Comparison of ENCODE assay signal across 8 cellular contexts in genomic region chr20:58870293-58871014, GRCh38. TPM values are rescaled to one million over a fixed set of nuclear protein-coding genes. Genes with fewer than 3 reads are reported as not detected.
DNase-seq lines count a peak whose midpoint lies in the region; ATAC-seq and TF ChIP-seq lines count a peak whose summit lies in the region.

No MANE protein-coding gene starts in this region.

- POLR2A ChIA-PET in RWPE1 (lab: Yijun Ruan, JAX; ENCODE audit: low non-redundant PET), result no interaction called here

- DNase-seq in EH (ENCODE audit: low read depth) (peak; percentile 72), Karpas-422 (peak; percentile 67), RWPE1 (ENCODE audit: low spot score) (peak; percentile 92), glutamatergic neuron (peak; percentile 81)
- peak; percentile 55 for DNase-seq in activated naive CD4-positive, alpha-beta T cell treated with anti-CD3 and anti-CD28 coated beads, Interleukin-2, amount 50 U/mL, for 16 hours

- H3K27me3 ChIP-seq in Karpas-422 (ENCODE audit: low read length), result no peaks in the 10 kb centered on the region
- no peaks in the 10 kb centered on the region for H3K27me3 ChIP-seq in parathyroid adenoma (ENCODE audit: control insufficient read depth, insufficient read depth, low read length)

- H4K20me1 ChIP-seq in Karpas-422 (ENCODE audit: insufficient read depth, low read depth, low read length), result no peaks in the 10 kb centered on the region

- H3K27me3 Mint-ChIP-seq in glutamatergic neuron (ENCODE audit: unreplicated experiment), result peaks cover 3% of the 10 kb centered on the region

- ATAC-seq in GM18861 (IDR thresholded peaks at IDR 0.05; ENCODE audit: unreplicated experiment) (no peak), HG03139 (IDR thresholded peaks at IDR 0.05; ENCODE audit: unreplicated experiment) (no peak)

- no peaks in the 10 kb centered on the region for H3K9me3 ChIP-seq in Karpas-422 (ENCODE audit: low read length)
- H3K9me3 ChIP-seq in parathyroid adenoma (ENCODE audit: control insufficient read depth, low read length), result no peaks in the 10 kb centered on the region

- no peaks in the 10 kb centered on the region for H3K9me2 ChIP-seq in Karpas-422 (replicated peaks; ENCODE audit: insufficient read depth, low read length)

- no peak overlapping the region for H2AFZ ChIP-seq in Karpas-422 (ENCODE audit: low read length)
- peak overlapping the region; percentile 10 for H2AFZ ChIP-seq in parathyroid adenoma

- H3K4me1 Mint-ChIP-seq in glutamatergic neuron (ENCODE audit: low read depth, unreplicated experiment), result peaks cover 31% of the 10 kb centered on the region

- H3K4me3 ChIP-seq in Karpas-422 (ENCODE audit: low read length), result no peak overlapping the region
- no peak overlapping the region for H3K4me3 ChIP-seq in parathyroid adenoma (ENCODE audit: low read depth, low read length)

- no peak overlapping the region for H3K4me3 Mint-ChIP-seq in glutamatergic neuron (ENCODE audit: unreplicated experiment)

- TF ChIP-seq CTCF in RWPE1 (conservative IDR thresholded peaks at IDR 0.05; ENCODE audit: low read depth) (peak; percentile 99), glutamatergic neuron (IDR thresholded peaks at IDR 0.05; ENCODE audit: partially characterized antibody, unreplicated experiment) (peak; percentile 84), parathyroid adenoma (IDR thresholded peaks at IDR 0.05) (peak; percentile 91)

- H3K9ac ChIP-seq in Karpas-422 (ENCODE audit: low read length) (no peak overlapping the region), parathyroid adenoma (no peak overlapping the region)

- H3K27ac Mint-ChIP-seq in glutamatergic neuron (ENCODE audit: unreplicated experiment), result no peak overlapping the region

- H3K27ac ChIP-seq in Karpas-422 (ENCODE audit: low read length) (no peak overlapping the region), RWPE1 (no peak overlapping the region), parathyroid adenoma (no peak overlapping the region)

- no peaks in the 10 kb centered on the region for H3K36me3 Mint-ChIP-seq in glutamatergic neuron (ENCODE audit: unreplicated experiment)

- no peaks in the 10 kb centered on the region for H3K9me3 Mint-ChIP-seq in glutamatergic neuron (ENCODE audit: unreplicated experiment)

- CTCF ChIA-PET in RWPE1 (lab: Yijun Ruan, JAX), result interaction anchor here (0.6 to 3.5 kb wide), 33 partner anchors 9 to 1174 kb away, joined by 3 to 40 read pairs (median 3); partner anchors contain the start of gene ATP5F1E

- H3K4me1 ChIP-seq in Karpas-422 (ENCODE audit: low read length), result peaks cover 7% of the 10 kb centered on the region
- no peaks in the 10 kb centered on the region for H3K4me1 ChIP-seq in parathyroid adenoma

- H3K36me3 ChIP-seq in Karpas-422 (ENCODE audit: insufficient read depth, low read length) (no peaks in the 10 kb centered on the region), parathyroid adenoma (ENCODE audit: control insufficient read depth, insufficient read depth, low read length) (no peaks in the 10 kb centered on the region)

- H3K79me2 ChIP-seq in Karpas-422 (ENCODE audit: low read length) (no peaks in the 10 kb centered on the region), parathyroid adenoma (no peaks in the 10 kb centered on the region)

- H3K4me2 ChIP-seq in Karpas-422 (ENCODE audit: low read depth, low read length, poor library complexity, severe bottlenecking), result no peak overlapping the region
- H3K4me2 ChIP-seq in parathyroid adenoma (ENCODE audit: low read length), result no peak overlapping the region

RNA-seq across cellular contexts. Expression of gene GNAS, which starts 17.9 kb away (rescaled TPM):
- total RNA-seq in Karpas-422 (2014; rRNA removed; shearing (Covaris generic); ENCODE audit: low replicate concordance), result 600 and 624 TPM in 2 replicates
- 1,989 TPM for total RNA-seq in glutamatergic neuron (ENCODE audit: unreplicated experiment)

RNA-seq across cellular contexts. Expression of gene GNAS-AS1, which starts 19.8 kb away (rescaled TPM):
- 4.0 and 6.3 TPM in 2 replicates for total RNA-seq in Karpas-422 (2014; rRNA removed; shearing (Covaris generic); ENCODE audit: low replicate concordance)
- total RNA-seq in glutamatergic neuron (ENCODE audit: unreplicated experiment), result 11.7 TPM
